Comparison of ENCODE assay signal across 18 cellular contexts in the genomic region with DNA sequence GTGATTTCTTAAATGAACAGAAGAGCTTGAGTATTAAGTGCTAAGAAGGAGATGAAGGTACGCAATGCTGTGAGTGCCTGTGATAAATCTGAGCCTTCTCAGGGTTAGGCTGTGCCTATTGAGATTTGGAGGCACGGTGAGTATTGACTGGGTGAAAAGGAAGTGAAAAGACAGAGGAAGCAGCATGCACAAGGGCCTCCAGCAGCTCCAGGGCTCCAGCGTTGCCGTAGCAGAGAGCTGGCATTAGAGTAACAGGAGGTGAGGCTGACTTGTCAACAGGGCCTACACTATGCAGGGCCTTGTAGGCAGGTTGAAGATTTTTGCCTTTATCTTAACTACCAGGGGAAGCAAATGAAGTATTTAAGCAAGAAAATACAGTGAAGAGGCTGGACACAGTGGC. TPM values are rescaled to one million over a fixed set of nuclear protein-coding genes. Genes with fewer than 3 reads are reported as not detected.
DNase-seq lines count a peak whose midpoint lies in the region; ATAC-seq and TF ChIP-seq lines count a peak whose summit lies in the region.
"Had no signal": no experiment of that assay in that cellular context is flagged by ENCODE, and none has a peak within 500 bp of the region (broad histone marks: within the 10 kb centered on the region; RNA-seq: fewer than 3 reads in every experiment).

No MANE protein-coding gene starts in this region.

- H3K4me3 Mint-ChIP-seq in nephron = no peak overlapping the region
- H3K4me3 Mint-ChIP-seq in GM23338 = no peak overlapping the region
- H3K4me3 Mint-ChIP-seq: endodermal cell, WTC11 had no signal

- no peaks in the 10 kb centered on the region for H3K79me2 ChIP-seq in GM23338 (replicated peaks; ENCODE audit: insufficient read depth)

- H3K27me3 ChIP-seq in BLaER1 treated with 17β-estradiol and CSF1 and Interleukin-3, amounts not matched to agents 10 nM and 100 nM = no peaks in the 10 kb centered on the region
- no peaks in the 10 kb centered on the region for H3K27me3 ChIP-seq in WERI-Rb-1 (ENCODE audit: insufficient read depth, low read depth, severe bottlenecking)
- no peaks in the 10 kb centered on the region for H3K27me3 ChIP-seq in GM23338 (ENCODE audit: insufficient read depth)
- H3K27me3 ChIP-seq in HAP-1 (ENCODE audit: low read depth) = no peaks in the 10 kb centered on the region
- H3K27me3 ChIP-seq: vagina had no signal

- H2AFZ ChIP-seq in GM23338 = no peak overlapping the region

- no peak overlapping the region for H3K9ac ChIP-seq in BLaER1 treated with 17β-estradiol and CSF1 and Interleukin-3, amounts not matched to agents 10 nM and 100 nM

- no peaks in the 10 kb centered on the region for H3K36me3 ChIP-seq in BLaER1 treated with 17β-estradiol and CSF1 and Interleukin-3, amounts not matched to agents 10 nM and 100 nM
- H3K36me3 ChIP-seq in WERI-Rb-1 = no peaks in the 10 kb centered on the region; the same call in 1 of the 2 replicates
- H3K36me3 ChIP-seq in GM23338 (ENCODE audit: insufficient read depth) = no peaks in the 10 kb centered on the region
- no peaks in the 10 kb centered on the region for H3K36me3 ChIP-seq in HAP-1 (replicated peaks)
- H3K36me3 ChIP-seq: vagina had no signal

- peak overlapping the region in 7 of 11 experiments; percentile 38 to 73 (median 51); a peak in 12 of 22 replicates for H3K4me2 ChIP-seq in BLaER1 treated with 17β-estradiol and CSF1 and Interleukin-3, amounts not matched to agents 10 nM and 100 nM
- H3K4me2 ChIP-seq in GM23338 = no peak overlapping the region

- H3K27me3 Mint-ChIP-seq in nephron (ENCODE audit: low read depth) (peaks cover 4% of the 10 kb centered on the region), GM23338 (ENCODE audit: insufficient read depth, low read depth, poor library complexity) (peaks cover 3% of the 10 kb centered on the region)

- H3K9me3 Mint-ChIP-seq in nephron (no peaks in the 10 kb centered on the region), GM23338 (no peaks in the 10 kb centered on the region)
- H3K9me3 Mint-ChIP-seq: endodermal cell, WTC11 had no signal

- H3K36me3 Mint-ChIP-seq in nephron (ENCODE audit: low read depth) (peaks cover 5% of the 10 kb centered on the region), GM23338 (ENCODE audit: low read depth) (no peaks in the 10 kb centered on the region)
- H3K36me3 Mint-ChIP-seq: WTC11 had no signal

- TF ChIP-seq CTCF in WERI-Rb-1 (IDR thresholded peaks at IDR 0.05; ENCODE audit: low read depth, low read length) (no peak), nephron (IDR thresholded peaks at IDR 0.05; ENCODE audit: unreplicated experiment in 3 of 3) (no peak), GM23338 (conservative IDR thresholded peaks at IDR 0.05; ENCODE audit: low read depth in 2 of 2) (no peak)

- H3K9me2 ChIP-seq in GM23338 (ENCODE audit: insufficient read depth) = no peaks in the 10 kb centered on the region

- no peak overlapping the region for H3K4me3 ChIP-seq in BLaER1 treated with 17β-estradiol and CSF1 and Interleukin-3, amounts not matched to agents 10 nM and 100 nM
- no peak overlapping the region for H3K4me3 ChIP-seq in WERI-Rb-1 (ENCODE audit: low read depth, low read length)
- no peak overlapping the region for H3K4me3 ChIP-seq in GM23338
- H3K4me3 ChIP-seq in HAP-1 = no peak overlapping the region
- H3K4me3 ChIP-seq: vagina had no signal

- no peak overlapping the region for H3K27ac ChIP-seq in BLaER1 treated with 17β-estradiol and CSF1 and Interleukin-3, amounts not matched to agents 10 nM and 100 nM
- H3K27ac ChIP-seq in WERI-Rb-1 (peak overlapping the region; percentile 89), GM23338 (ENCODE audit: low read depth) (no peak overlapping the region)

- H3F3A ChIP-seq in GM23338 (replicated peaks; ENCODE audit: low read depth) = no peaks in the 10 kb centered on the region

- H3K9me3 ChIP-seq in BLaER1 treated with 17β-estradiol and CSF1 and Interleukin-3, amounts not matched to agents 10 nM and 100 nM (replicated peaks in 1 of 11) = no peaks in the 10 kb centered on the region
- H3K9me3 ChIP-seq in WERI-Rb-1 (ENCODE audit: severe bottlenecking) (no peaks in the 10 kb centered on the region), HAP-1 (no peaks in the 10 kb centered on the region)
- H3K9me3 ChIP-seq: vagina had no signal

- H3K4me1 Mint-ChIP-seq in nephron (peaks cover 71% of the 10 kb centered on the region), GM23338 (peaks cover 9% of the 10 kb centered on the region)

- in situ Hi-C loops in HAP-1 (cut with MboI; ENCODE audit: low sequenced_read_pairs) = no loop called here

- DNase-seq in WERI-Rb-1 (peak; percentile 47), GM23338 (ENCODE audit: low spot score) (no peak), T1000 (lab: John Stamatoyannopoulos, UW) (no peak), HAP-1 (ENCODE audit: low spot score in 2 of 2) (no peak)
- no peak for DNase-seq in stimulated activated CD4-positive, alpha-beta T cell treated with anti-CD3 and anti-CD28 coated beads, Interleukin-2, amount 100 ng/mL, for 24 hours
- DNase-seq: activated CD8-positive, alpha-beta memory T cell treated with anti-CD3 and anti-CD28 coated beads, Interleukin-2, amount 50 U/mL, for 48 hours; activated naive CD4-positive, alpha-beta T cell treated with anti-CD3 and anti-CD28 coated beads, Interleukin-2, amount 50 U/mL, for 16 hours; caudate nucleus; DMS153; endodermal cell; foreskin melanocyte; NCI-H187; NCI-H510A had no signal

- no peaks in the 10 kb centered on the region for H4K20me1 ChIP-seq in BLaER1 treated with 17β-estradiol and CSF1 and Interleukin-3, amounts not matched to agents 10 nM and 100 nM
- H4K20me1 ChIP-seq in GM23338 (replicated peaks; ENCODE audit: insufficient read depth) = no peaks in the 10 kb centered on the region

- H3K4me1 ChIP-seq in BLaER1 treated with 17β-estradiol and CSF1 and Interleukin-3, amounts not matched to agents 10 nM and 100 nM = peaks cover 27 to 58% (median 54%) of the 10 kb centered on the region in 10 experiments
- H3K4me1 ChIP-seq in GM23338 (ENCODE audit: insufficient read depth) = no peaks in the 10 kb centered on the region; the same call in 1 of the 2 replicates
- no peaks in the 10 kb centered on the region for H3K4me1 ChIP-seq in HAP-1

- peak overlapping the region; percentile 34 to 97 (median 86) for H3K27ac Mint-ChIP-seq in nephron
- H3K27ac Mint-ChIP-seq in GM23338 = no peak overlapping the region
- H3K27ac Mint-ChIP-seq: endodermal cell, WTC11 had no signal

- ATAC-seq in GM18511 (IDR thresholded peaks at IDR 0.05; ENCODE audit: unreplicated experiment) (peak; percentile 58), GM23338 (no peak)
- ATAC-seq: WTC11 had no signal

TF ChIP-seq in GM23338, 12 proteins besides CTCF, POLR2A, EP300 and RAD21 (continues in another document):
- no peak for TF ChIP-seq POLR2AphosphoS5 (IDR thresholded peaks at IDR 0.05; ENCODE audit: low read depth)
- TF ChIP-seq, protein P1, sequence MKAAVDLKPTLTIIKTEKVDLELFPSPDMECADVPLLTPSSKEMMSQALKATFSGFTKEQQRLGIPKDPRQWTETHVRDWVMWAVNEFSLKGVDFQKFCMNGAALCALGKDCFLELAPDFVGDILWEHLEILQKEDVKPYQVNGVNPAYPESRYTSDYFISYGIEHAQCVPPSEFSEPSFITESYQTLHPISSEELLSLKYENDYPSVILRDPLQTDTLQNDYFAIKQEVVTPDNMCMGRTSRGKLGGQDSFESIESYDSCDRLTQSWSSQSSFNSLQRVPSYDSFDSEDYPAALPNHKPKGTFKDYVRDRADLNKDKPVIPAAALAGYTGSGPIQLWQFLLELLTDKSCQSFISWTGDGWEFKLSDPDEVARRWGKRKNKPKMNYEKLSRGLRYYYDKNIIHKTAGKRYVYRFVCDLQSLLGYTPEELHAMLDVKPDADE (IDR thresholded peaks at IDR 0.05) = no peak
- no peak for TF ChIP-seq REST (IDR thresholded peaks at IDR 0.05; ENCODE audit: unreplicated experiment)
- TF ChIP-seq ZNF331 (CRISPR knock-in tag; IDR thresholded peaks at IDR 0.05; ENCODE audit: low read depth) = no peak
- TF ChIP-seq CREB1 (CRISPR knock-in tag; IDR thresholded peaks at IDR 0.05; ENCODE audit: low read depth) = no peak
- TF ChIP-seq ZNF114 (CRISPR knock-in tag; IDR thresholded peaks at IDR 0.05) = no peak

RNA-seq across cellular contexts. Expression of gene PDCD4, which starts 54.1 kb away (rescaled TPM):
- total RNA-seq in GM23338 (2014; rRNA removed; shearing (Covaris generic)) = 9.2 and 10.1 TPM in 2 replicates
- polyA plus RNA-seq in GM23338 (2016; fragmentation: Nextera tagmentation; extraction: Ambion mirVana) = 13.7 and 18.0 TPM in 2 replicates
